Comparison of ENCODE assay signal across 23 cellular contexts in the genomic region with DNA sequence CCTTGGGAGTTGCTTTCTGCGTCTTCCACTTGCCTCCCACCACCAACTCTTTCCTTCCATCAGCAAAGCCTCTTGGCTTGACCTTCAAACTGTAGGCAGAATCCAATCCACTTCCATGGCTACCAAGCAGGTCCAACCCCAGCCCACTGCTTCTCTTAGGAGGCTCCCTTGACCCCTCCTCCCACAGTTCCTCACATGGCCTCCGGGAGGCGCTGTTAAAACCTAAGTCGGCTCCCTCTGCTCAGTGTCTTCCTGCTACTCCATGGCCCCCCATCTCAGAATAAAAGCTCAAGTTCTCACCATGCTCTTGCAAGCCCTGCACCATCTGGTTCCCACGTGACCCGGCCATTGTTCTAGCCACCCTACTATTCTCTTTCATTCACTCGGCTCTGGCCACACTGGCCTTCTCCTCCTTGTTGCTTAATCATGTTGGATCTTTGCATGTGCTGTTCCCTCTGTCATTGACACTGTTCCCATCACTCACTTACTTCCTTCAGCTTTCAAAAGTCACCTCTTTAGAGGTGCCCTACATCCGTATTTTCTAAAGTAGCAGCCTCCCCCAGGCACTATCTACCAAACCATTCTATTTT. TPM values are rescaled to one million over a fixed set of nuclear protein-coding genes. Genes with fewer than 3 reads are reported as not detected.
DNase-seq lines count a peak whose midpoint lies in the region; ATAC-seq, FAIRE-seq and TF ChIP-seq lines count a peak whose summit lies in the region.
"Had no signal": no experiment of that assay in that cellular context is flagged by ENCODE, and none has a peak within 500 bp of the region (broad histone marks: within the 10 kb centered on the region; RNA-seq: fewer than 3 reads in every experiment).

No MANE protein-coding gene starts in this region.

- WGBS in SK-N-SH (ENCODE audit: low lambda C conversion rate): 10% methylated on average over 8 of the region's 8 CpGs
- 5% methylated on average over 8 of the region's 8 CpGs for WGBS in K562 (ENCODE audit: insufficient coverage, low coverage, missing lambda C conversion rate)
- 77 to 78% methylated on average over 8 of the region's 8 CpGs for WGBS in testis, 2 donors

- CTCF ChIA-PET in SK-N-SH (lab: Yijun Ruan, JAX) (interaction anchor here (1.1 kb wide), 1 partner anchor 10 kb away, joined by 3 read pairs; no protein-coding TSS in a partner anchor), K562 (lab: Yijun Ruan, JAX; ENCODE audit: low intra/inter-chr PET ratio) (no interaction called here)

- TF ChIP-seq CTCF in SK-N-SH (IDR thresholded peaks at IDR 0.05): peak; percentile 26; the same call in 1 of the 2 replicates
- peak; percentile 47 for TF ChIP-seq CTCF in HFFc6 (IDR thresholded peaks at IDR 0.05)
- peak; percentile 40 to 61 (median 44) for TF ChIP-seq CTCF in K562 (IDR thresholded peaks at IDR 0.05 in 2 of 3, conservative IDR thresholded peaks at IDR 0.05 in 1 of 3; ENCODE audit: insufficient read depth in 2 of 3, low read depth in 1 of 3, low read length in 3 of 3)
- peak in 1 of 3 experiments; percentile 26 for TF ChIP-seq CTCF in testis (IDR thresholded peaks at IDR 0.05)

- H3K27me3 ChIP-seq in SK-N-SH (ENCODE audit: insufficient read depth) (peaks cover 11% of the 10 kb centered on the region; the same call in 1 of the 2 replicates), K562 (ENCODE audit: control insufficient read depth in 2 of 2, insufficient read depth in 2 of 2, low read length in 2 of 2) (peaks cover 2 to 14% of the 10 kb centered on the region in 2 experiments; a peak in 3 of 5 replicates), testis (no peaks in the 10 kb centered on the region)
- H3K27me3 ChIP-seq: right lobe of liver, thyroid gland had no signal

- H3K9me1 ChIP-seq in K562 (ENCODE audit: control insufficient read depth, insufficient read depth, low read length): no peaks in the 10 kb centered on the region

- H3K4me3 ChIP-seq in SK-N-SH (ENCODE audit: low read depth in 2 of 2, low read length in 1 of 2): no peak overlapping the region
- H3K4me3 ChIP-seq in K562: no peak overlapping the region
- H3K4me3 ChIP-seq in testis: no peak overlapping the region
- H3K4me3 ChIP-seq: gastroesophageal sphincter, mucosa of descending colon, right lobe of liver, thyroid gland had no signal

- H2AFZ ChIP-seq in SK-N-SH (ENCODE audit: low read depth): no peak overlapping the region
- no peak overlapping the region for H2AFZ ChIP-seq in K562 (ENCODE audit: low read depth, low read length)

- no peak overlapping the region for H3K27ac ChIP-seq in SK-N-SH (ENCODE audit: low read depth in 2 of 2, low read length in 1 of 2)
- no peak overlapping the region for H3K27ac ChIP-seq in K562 (ENCODE audit: extremely low read depth, low read depth, low read length)
- H3K27ac ChIP-seq in testis: no peak overlapping the region
- H3K27ac ChIP-seq: gastroesophageal sphincter, right lobe of liver, thyroid gland had no signal

- H4K20me1 ChIP-seq in SK-N-SH (ENCODE audit: insufficient read depth) (no peaks in the 10 kb centered on the region), K562 (replicated peaks; ENCODE audit: control insufficient read depth, insufficient read depth, low read length) (no peaks in the 10 kb centered on the region)

- no peaks in the 10 kb centered on the region for H3K4me1 Mint-ChIP-seq in HFFc6 (ENCODE audit: low read depth)
- H3K4me1 Mint-ChIP-seq: stimulated activated naive B cell treated with anti-CD40 and anti-IgM and Interleukin-4, amounts not matched to agents 10 μg/mL and 1 μg/mL and 100 μg/mL, for 72 hours had no signal

- ATAC-seq in SK-N-SH treated with all-trans-retinoic acid at 6 μM for 48 hours (no peak), K562 (peak; percentile 62; the same call in 2 of the 3 replicates), GM19351 (IDR thresholded peaks at IDR 0.05; ENCODE audit: unreplicated experiment) (no peak), GM18502 (IDR thresholded peaks at IDR 0.05; ENCODE audit: poor library complexity, unreplicated experiment) (no peak)
- ATAC-seq: esophagus mucosa; gastroesophageal sphincter; mucosa of descending colon; right lobe of liver; stimulated activated naive B cell treated with anti-CD40 and anti-IgM and Interleukin-4, amounts not matched to agents 10 μg/mL and 1 μg/mL and 100 μg/mL, for 72 hours had no signal

- TF ChIP-seq RAD21 in SK-N-SH (IDR thresholded peaks at IDR 0.05; ENCODE audit: low read length): no peak
- no peak for TF ChIP-seq RAD21 in K562 (CRISPR knock-in tag; conservative IDR thresholded peaks at IDR 0.05 in 1 of 2, IDR thresholded peaks at IDR 0.05 in 1 of 2)

- intact Hi-C loops in K562 (cut with micrococcal nuclease) (no loop called here), testis (cut with DNase I; ENCODE audit: low total_unique reads) (no loop called here)

- FAIRE-seq in K562 (lab: Jason Lieb, UNC): no peak

- H3K9me3 ChIP-seq in SK-N-SH (no peaks in the 10 kb centered on the region), K562 (replicated peaks; ENCODE audit: control insufficient read depth, insufficient read depth, low read depth, low read length) (no peaks in the 10 kb centered on the region), testis (no peaks in the 10 kb centered on the region)
- H3K9me3 ChIP-seq: right lobe of liver, thyroid gland had no signal

- TF ChIP-seq POLR2A in K562 (conservative IDR thresholded peaks at IDR 0.05): no peak
- TF ChIP-seq POLR2A in testis (IDR thresholded peaks at IDR 0.05): no peak

- H3K4me3 Mint-ChIP-seq in HFFc6: no peak overlapping the region
- H3K4me3 Mint-ChIP-seq: CD4-positive, alpha-beta T cell; stimulated activated naive B cell treated with anti-CD40 and anti-IgM and Interleukin-4, amounts not matched to agents 10 μg/mL and 1 μg/mL and 100 μg/mL, for 72 hours had no signal

- peaks cover 9% of the 10 kb centered on the region; the same call in 1 of the 2 replicates for H3K9me3 Mint-ChIP-seq in HFFc6

- H3K36me3 Mint-ChIP-seq in HFFc6 (ENCODE audit: low read depth): no peaks in the 10 kb centered on the region

- peaks cover 9% of the 10 kb centered on the region for H3K27me3 Mint-ChIP-seq in HFFc6 (ENCODE audit: insufficient read depth)

- TF ChIP-seq EP300 in SK-N-SH (IDR thresholded peaks at IDR 0.05; ENCODE audit: borderline replicate concordance in 1 of 2, low read depth in 1 of 2, low read length in 1 of 2) (no peak), K562 (IDR thresholded peaks at IDR 0.05; ENCODE audit: low read length) (no peak)

- POLR2A ChIA-PET in SK-N-SH (lab: Yijun Ruan, JAX) (no interaction called here), K562 (lab: Yijun Ruan, JAX) (no interaction called here)

- in situ Hi-C loops in K562 (cut with MboI): no loop called here

- H3K9ac ChIP-seq in SK-N-SH (no peak overlapping the region), K562 (ENCODE audit: insufficient read depth in 1 of 2, low read depth in 2 of 2, low read length in 2 of 2) (no peak overlapping the region)

- no TSS peak for BruUV-seq in K562 (replicated peaks; lab: Mats Ljungman, UMichigan)

- no peak overlapping the region for H3K27ac Mint-ChIP-seq in HFFc6
- H3K27ac Mint-ChIP-seq: CD4-positive, alpha-beta T cell; stimulated activated naive B cell treated with anti-CD40 and anti-IgM and Interleukin-4, amounts not matched to agents 10 μg/mL and 1 μg/mL and 100 μg/mL, for 72 hours had no signal

- no peaks in the 10 kb centered on the region for H3K4me1 ChIP-seq in SK-N-SH (ENCODE audit: control insufficient read depth in 1 of 2, insufficient read depth in 2 of 2, low read depth in 1 of 2, low read length in 1 of 2)
- H3K4me1 ChIP-seq in K562 (replicated peaks in 1 of 2; ENCODE audit: control insufficient read depth in 2 of 2, insufficient read depth in 2 of 2, low read length in 2 of 2): no peaks in the 10 kb centered on the region; a peak in 1 of 5 replicates
- H3K4me1 ChIP-seq in testis: no peaks in the 10 kb centered on the region
- H3K4me1 ChIP-seq: gastroesophageal sphincter, right lobe of liver, thyroid gland had no signal

- H3K36me3 ChIP-seq in SK-N-SH (replicated peaks in 1 of 2; ENCODE audit: control insufficient read depth in 1 of 2, insufficient read depth in 2 of 2, low read length in 1 of 2): no peaks in the 10 kb centered on the region
- H3K36me3 ChIP-seq in K562 (ENCODE audit: control insufficient read depth, insufficient read depth, low read length): no peaks in the 10 kb centered on the region
- H3K36me3 ChIP-seq in testis (ENCODE audit: low read depth, missing control alignments): no peaks in the 10 kb centered on the region
- H3K36me3 ChIP-seq: gastroesophageal sphincter, right lobe of liver, thyroid gland had no signal

- H3K4me2 ChIP-seq in SK-N-SH (no peak overlapping the region), K562 (ENCODE audit: insufficient read depth, low read length) (no peak overlapping the region)

- H3K9me2 ChIP-seq in SK-N-SH: no peaks in the 10 kb centered on the region

- no peaks in the 10 kb centered on the region for H3F3A ChIP-seq in SK-N-SH (replicated peaks; ENCODE audit: insufficient read depth)

- H3K79me2 ChIP-seq in SK-N-SH (ENCODE audit: insufficient read depth) (no peaks in the 10 kb centered on the region), K562 (ENCODE audit: control insufficient read depth, insufficient read depth, low read length) (no peaks in the 10 kb centered on the region)

- DNase-seq in SK-N-SH: no peak
- DNase-seq in HFFc6: no peak
- peak in 3 of 4 experiments; percentile 18 to 26 (median 24) for DNase-seq in K562 (ENCODE audit: extremely low read depth in 1 of 4, low spot score in 3 of 4)
- peak; percentile 25 for DNase-seq in testis
- no peak for DNase-seq in ecto neural progenitor cell (ENCODE audit: low spot score)
- DNase-seq: activated effector memory CD4-positive, alpha-beta T cell treated with Interleukin-2 at 50 U/mL for 16 hours; CD4-positive, alpha-beta T cell; mucosa of descending colon; NCI-H187; NCI-H446; right lobe of liver; stimulated activated naive B cell treated with anti-CD40 and anti-IgM and Interleukin-4, amounts not matched to agents 10 μg/mL and 1 μg/mL and 100 μg/mL, for 72 hours; thyroid gland had no signal

RNA-seq across cellular contexts. Expression of gene IZUMO2, which starts 7.5 kb away (rescaled TPM):
- polyA plus RNA-seq in SK-N-SH (2012; rRNA removed): not detected in 2 replicates
- polyA plus RNA-seq in SK-N-SH (2012; cell fraction: cytosol; rRNA removed): not detected in 2 replicates
- polyA plus RNA-seq in SK-N-SH (2012; cell fraction: nucleus; rRNA removed): not detected in 2 replicates
- total RNA-seq in HFFc6 (2021; fragmentation: NEBNext Ultra II Directional; extraction: Animal tissue kit (Norgen Biotek cat#: 25700)): not detected
- total RNA-seq in K562 (2011; cell fraction: chromatin; rRNA removed; ENCODE audit: low replicate concordance): not detected in 2 replicates
- not detected in 2 replicates for total RNA-seq in K562 (2011; cell fraction: nucleolus; rRNA removed)
- not detected in 2 replicates for total RNA-seq in K562 (2011; cell fraction: nucleoplasm; rRNA removed)
- not detected in 2 replicates for total RNA-seq in K562 (2014; rRNA removed)
- total RNA-seq in K562 (2014; rRNA removed; fragmentation: Illumina TruSeq; extraction: Trizol): not detected in 2 replicates
- total RNA-seq in K562 (2015; rRNA removed; fragmentation: Illumina TruSeq; extraction: Trizol): not detected in 2 replicates
- not detected in 2 replicates for total RNA-seq in K562 (2021)
- polyA plus RNA-seq in K562 (2011; rRNA removed): not detected in 2 replicates
- polyA plus RNA-seq in K562 (2011; cell fraction: cytosol; rRNA removed): not detected in 2 replicates
- not detected in 2 replicates for polyA plus RNA-seq in K562 (2011; cell fraction: nucleus; rRNA removed)
- polyA plus RNA-seq in K562 (2012): not detected in 2 replicates
- not detected in 2 replicates for polyA plus RNA-seq in K562 (2014; fragmentation: Illumina TruSeq; extraction: Trizol)
- polyA plus RNA-seq in K562 (2014; fragmentation: Nextera tagmentation; extraction: Ambion mirVana): not detected
- not detected in 2 replicates for polyA plus RNA-seq in K562 (2014; rRNA removed)
- polyA minus RNA-seq in K562 (2011; rRNA and poly(A)+ RNA removed): not detected in 2 replicates
- polyA minus RNA-seq in K562 (2011; cell fraction: cytosol; rRNA and poly(A)+ RNA removed): not detected in 2 replicates
- not detected in 2 replicates for polyA minus RNA-seq in K562 (2011; cell fraction: nucleus; rRNA and poly(A)+ RNA removed)
- 10 to 100 TPM; 18.0 to 37.3 TPM for total RNA-seq in testis
- polyA plus RNA-seq in testis (ENCODE audit: insufficient read depth, low read depth, low replicate concordance): 56.1 TPM
- total RNA-seq: bronchial epithelial cell; CD4-positive, alpha-beta T cell; Daoy; dermis microvascular lymphatic vessel endothelial cell; esophagus mucosa; gastroesophageal sphincter; M059J; mucosa of descending colon; right lobe of liver; thyroid gland had no signal
- polyA plus RNA-seq: adipose tissue had no signal

RNA-seq across cellular contexts. Expression of gene MYH14, which starts 47.8 kb away (rescaled TPM):
- polyA plus RNA-seq in SK-N-SH (2012; rRNA removed) (0.02 TPM in 1 of 2 replicates, not detected in the other), K562 (2011; rRNA removed) (0.14 and 0.15 TPM in 2 replicates), K562 (2014; fragmentation: Illumina TruSeq; extraction: Trizol) (0.19 and 0.53 TPM in 2 replicates), K562 (2014; fragmentation: Nextera tagmentation; extraction: Ambion mirVana) (not detected), K562 (2014; rRNA removed) (0.23 and 0.40 TPM in 2 replicates), testis (ENCODE audit: insufficient read depth, low read depth, low replicate concordance) (6.0 TPM)
- polyA plus RNA-seq in SK-N-SH (2012; cell fraction: cytosol; rRNA removed): 0.01 TPM in 1 of 2 replicates, not detected in the other
- 0.01 TPM in 1 of 2 replicates, not detected in the other for polyA plus RNA-seq in SK-N-SH (2012; cell fraction: nucleus; rRNA removed)
- total RNA-seq in HFFc6 (2021; fragmentation: NEBNext Ultra II Directional; extraction: Animal tissue kit (Norgen Biotek cat#: 25700)): under 1 TPM in 1 of 6 experiments, not detected in 5; 0.09 TPM
- total RNA-seq in K562 (2011; cell fraction: chromatin; rRNA removed; ENCODE audit: low replicate concordance): 0.69 and 0.90 TPM in 2 replicates
- 0.50 and 1.1 TPM in 2 replicates for total RNA-seq in K562 (2011; cell fraction: nucleolus; rRNA removed)
- 0.95 and 1.1 TPM in 2 replicates for total RNA-seq in K562 (2011; cell fraction: nucleoplasm; rRNA removed)
- total RNA-seq in K562 (2014; rRNA removed) (0.32 and 0.41 TPM in 2 replicates), K562 (2014; rRNA removed; fragmentation: Illumina TruSeq; extraction: Trizol) (0.04 and 0.06 TPM in 2 replicates), K562 (2015; rRNA removed; fragmentation: Illumina TruSeq; extraction: Trizol) (0.07 and 0.19 TPM in 2 replicates), K562 (2021) (0.74 and 0.86 TPM in 2 replicates), testis (1 to 10 TPM; 7.8 to 7.9 TPM)
- 0.24 TPM in 2 replicates for polyA plus RNA-seq in K562 (2011; cell fraction: cytosol; rRNA removed)
- 0.14 and 0.43 TPM in 2 replicates for polyA plus RNA-seq in K562 (2011; cell fraction: nucleus; rRNA removed)
- 0.31 and 0.78 TPM in 2 replicates for polyA plus RNA-seq in K562 (2012)
- 0.03 and 0.35 TPM in 2 replicates for polyA minus RNA-seq in K562 (2011; rRNA and poly(A)+ RNA removed)
- not detected in 2 replicates for polyA minus RNA-seq in K562 (2011; cell fraction: cytosol; rRNA and poly(A)+ RNA removed)
- polyA minus RNA-seq in K562 (2011; cell fraction: nucleus; rRNA and poly(A)+ RNA removed): 0.13 and 0.44 TPM in 2 replicates
- total RNA-seq: CD4-positive, alpha-beta T cell; M059J had no signal

Comparison
In these comparisons a context has a peak if more than half of its experiments do, and no peak if none do; other contexts are left out.
1. DNase-seq: peak in K562 (3 of 4) and testis (single experiment); none in SK-N-SH (single experiment), HFFc6 (single experiment) and ecto neural progenitor cell (single experiment).
2. RNA of gene IZUMO2, which starts 7.5 kb away (total RNA-seq): 18.0 to 37.3 TPM in testis; not detected in HFFc6 and not detected in K562; every median in the first group is over 10 times any median in the second.
3. RNA of gene MYH14, which starts 47.8 kb away (total RNA-seq): 7.8 to 7.9 TPM in testis; 0.04 to 1.1 TPM in K562 and 0.09 TPM in HFFc6; every median in the first group is over 4 times any median in the second.
4. Of the 27 proteins assayed by ChIP-seq in both K562 and SK-N-SH: peak only in K562: none; only in SK-N-SH: none; in both: CTCF; in neither: 26.